1 cellular context compared by ENCODE assay signal in the genomic region with DNA sequence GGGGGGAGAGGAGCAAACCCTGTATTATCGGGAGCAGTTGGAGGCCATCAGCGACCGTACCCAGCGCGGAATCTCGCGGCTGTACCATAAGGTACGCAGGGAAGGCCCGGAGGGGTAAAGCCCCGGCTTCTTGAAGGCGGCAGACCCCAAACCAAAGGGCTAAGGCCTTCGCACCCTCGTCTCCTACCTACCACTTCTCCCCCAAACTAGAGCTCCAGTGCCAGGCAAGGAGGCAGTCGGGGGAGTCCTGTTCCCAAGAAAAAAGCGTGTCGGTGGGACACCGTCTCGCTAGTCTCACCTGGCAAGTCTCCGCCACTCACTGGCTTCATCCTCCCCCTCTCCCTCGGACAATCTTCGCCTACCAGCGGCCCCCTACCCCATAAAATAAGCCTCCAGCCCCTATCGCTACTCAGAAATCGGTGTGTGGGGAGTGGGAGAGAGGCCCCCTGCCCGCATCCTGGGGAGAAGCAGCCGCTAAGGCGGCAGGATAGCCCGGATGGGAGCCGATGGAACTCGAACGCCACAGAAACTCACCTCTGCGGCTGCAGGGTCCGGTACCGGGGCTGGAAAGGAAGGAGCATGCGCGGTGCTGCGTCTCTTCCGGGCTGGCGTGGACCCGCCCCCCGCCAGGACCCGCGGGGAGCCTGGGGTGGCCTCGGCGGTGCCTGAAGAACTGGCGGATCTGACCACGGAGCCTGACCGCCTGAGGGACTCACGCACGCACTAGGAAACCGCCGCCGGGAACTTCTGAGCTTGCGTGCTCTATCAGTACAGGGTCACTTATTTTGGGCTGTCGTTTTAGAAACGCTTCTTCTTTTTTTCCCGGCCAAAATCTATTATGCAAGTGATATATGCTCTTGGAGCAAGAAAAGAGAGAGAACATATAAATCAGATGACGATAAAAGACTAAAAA.
A peak's percentile ranks its signal among the peaks of the same experiment; 100 is the strongest.
TF ChIP-seq lines count a peak whose summit lies in the region.

Gene RPS10, minus strand, starts transcription at position 572 of the 913 bp plus-strand sequence. CDS start 848 bp downstream, outside the sequence.

TF ChIP-seq in HepG2, 621 proteins besides CTCF, POLR2A, EP300 and RAD21 (continued from another document and continues in another):
- TF ChIP-seq ZNF253 (CRISPR knock-in tag; IDR thresholded peaks at IDR 0.05; ENCODE audit: borderline replicate concordance) (no peak), ELF4 (CRISPR knock-in tag; IDR thresholded peaks at IDR 0.05; ENCODE audit: borderline replicate concordance) (peak; percentile 87), ZNF382 (CRISPR knock-in tag; IDR thresholded peaks at IDR 0.05; ENCODE audit: borderline replicate concordance) (no peak), ZSCAN9 (CRISPR knock-in tag; IDR thresholded peaks at IDR 0.05; ENCODE audit: borderline replicate concordance) (peak; percentile 80), ARNTL (CRISPR knock-in tag; IDR thresholded peaks at IDR 0.05) (0 out of 2 replicates have a peak, but pooled peaks have one; percentile 37), CREB1 (IDR thresholded peaks at IDR 0.05) (no peak), CREB1 (CRISPR knock-in tag; IDR thresholded peaks at IDR 0.05) (peak; percentile 2; the same call in 1 of the 2 replicates), ZNF329 (CRISPR knock-in tag; IDR thresholded peaks at IDR 0.05; ENCODE audit: low read depth) (0 out of 2 replicates have a peak, but pooled peaks have one; percentile 63), ETS1 (CRISPR knock-in tag; IDR thresholded peaks at IDR 0.05) (peak; percentile 87; the same call in 1 of the 2 replicates), GATA4 (IDR thresholded peaks at IDR 0.05; ENCODE audit: borderline replicate concordance, low read depth) (peak; percentile 69; the same call in 1 of the 2 replicates), NAIF1 (CRISPR knock-in tag; IDR thresholded peaks at IDR 0.05; ENCODE audit: borderline replicate concordance) (peak; percentile 68; the same call in 1 of the 2 replicates), MAZ (IDR thresholded peaks at IDR 0.05; ENCODE audit: borderline replicate concordance, low read depth, low read length) (0 out of 2 replicates have a peak, but pooled peaks have one; percentile 29), MAZ (CRISPR knock-in tag; IDR thresholded peaks at IDR 0.05; ENCODE audit: low read depth) (peak; percentile 85), TSC22D2 (CRISPR knock-in tag; IDR thresholded peaks at IDR 0.05; ENCODE audit: borderline replicate concordance) (peak; percentile 44; the same call in 1 of the 2 replicates), ARHGAP35 (CRISPR knock-in tag; IDR thresholded peaks at IDR 0.05; ENCODE audit: borderline replicate concordance) (peak; percentile 64; the same call in 1 of the 2 replicates), ZNF546 (CRISPR knock-in tag; conservative IDR thresholded peaks at IDR 0.05) (no peak), NCOA2 (CRISPR knock-in tag; IDR thresholded peaks at IDR 0.05) (no peak), XBP1 (CRISPR knock-in tag; IDR thresholded peaks at IDR 0.05) (no peak; the same call in 1 of the 2 replicates), MLXIP (CRISPR knock-in tag; IDR thresholded peaks at IDR 0.05; ENCODE audit: borderline replicate concordance) (no peak), ZNF501 (CRISPR knock-in tag; IDR thresholded peaks at IDR 0.05) (peak; percentile 95), ZNF44 (CRISPR knock-in tag; IDR thresholded peaks at IDR 0.05) (peak; percentile 82; the same call in 1 of the 2 replicates), ZMAT3 (CRISPR knock-in tag; conservative IDR thresholded peaks at IDR 0.05) (no peak), FIP1L1 (IDR thresholded peaks at IDR 0.05; ENCODE audit: borderline replicate concordance, insufficient read depth, low read depth, low read length) (no peak; the same call in 1 of the 2 replicates), IKZF1 (IDR thresholded peaks at IDR 0.05) (no peak), SNRNP70 (IDR thresholded peaks at IDR 0.05; ENCODE audit: low read depth, low read length) (no peak), ZNF451 (CRISPR knock-in tag; IDR thresholded peaks at IDR 0.05) (peak; percentile 41; the same call in 1 of the 2 replicates), ETV5 (CRISPR knock-in tag; IDR thresholded peaks at IDR 0.05; ENCODE audit: borderline replicate concordance) (peak; percentile 75), RBAK (CRISPR knock-in tag; IDR thresholded peaks at IDR 0.05) (no peak), POLR2AphosphoS2 (IDR thresholded peaks at IDR 0.05; ENCODE audit: low read depth, low read length) (no peak), ATF5 (CRISPR knock-in tag; IDR thresholded peaks at IDR 0.05; ENCODE audit: low read depth) (no peak), ZNF567 (CRISPR knock-in tag; IDR thresholded peaks at IDR 0.05; ENCODE audit: borderline replicate concordance) (peak; percentile 5; the same call in 1 of the 2 replicates), NCOA5 (CRISPR knock-in tag; IDR thresholded peaks at IDR 0.05) (no peak), ZNF891 (CRISPR knock-in tag; IDR thresholded peaks at IDR 0.05) (peak; percentile 96), ZNF672 (CRISPR knock-in tag; IDR thresholded peaks at IDR 0.05) (no peak), GABPA (IDR thresholded peaks at IDR 0.05; ENCODE audit: low read depth, low read length) (peak; percentile 59), GABPA (CRISPR knock-in tag; IDR thresholded peaks at IDR 0.05; ENCODE audit: low read depth) (peak; percentile 87), JUNB (CRISPR knock-in tag; IDR thresholded peaks at IDR 0.05; ENCODE audit: borderline replicate concordance) (no peak), NFYC (CRISPR knock-in tag; IDR thresholded peaks at IDR 0.05) (no peak)
- TF ChIP-seq, protein P1, sequence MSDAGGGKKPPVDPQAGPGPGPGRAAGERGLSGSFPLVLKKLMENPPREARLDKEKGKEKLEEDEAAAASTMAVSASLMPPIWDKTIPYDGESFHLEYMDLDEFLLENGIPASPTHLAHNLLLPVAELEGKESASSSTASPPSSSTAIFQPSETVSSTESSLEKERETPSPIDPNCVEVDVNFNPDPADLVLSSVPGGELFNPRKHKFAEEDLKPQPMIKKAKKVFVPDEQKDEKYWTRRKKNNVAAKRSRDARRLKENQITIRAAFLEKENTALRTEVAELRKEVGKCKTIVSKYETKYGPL (CRISPR knock-in tag; IDR thresholded peaks at IDR 0.05) = peak; percentile 69
- TF ChIP-seq, protein P2, sequence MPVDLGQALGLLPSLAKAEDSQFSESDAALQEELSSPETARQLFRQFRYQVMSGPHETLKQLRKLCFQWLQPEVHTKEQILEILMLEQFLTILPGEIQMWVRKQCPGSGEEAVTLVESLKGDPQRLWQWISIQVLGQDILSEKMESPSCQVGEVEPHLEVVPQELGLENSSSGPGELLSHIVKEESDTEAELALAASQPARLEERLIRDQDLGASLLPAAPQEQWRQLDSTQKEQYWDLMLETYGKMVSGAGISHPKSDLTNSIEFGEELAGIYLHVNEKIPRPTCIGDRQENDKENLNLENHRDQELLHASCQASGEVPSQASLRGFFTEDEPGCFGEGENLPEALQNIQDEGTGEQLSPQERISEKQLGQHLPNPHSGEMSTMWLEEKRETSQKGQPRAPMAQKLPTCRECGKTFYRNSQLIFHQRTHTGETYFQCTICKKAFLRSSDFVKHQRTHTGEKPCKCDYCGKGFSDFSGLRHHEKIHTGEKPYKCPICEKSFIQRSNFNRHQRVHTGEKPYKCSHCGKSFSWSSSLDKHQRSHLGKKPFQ (CRISPR knock-in tag; IDR thresholded peaks at IDR 0.05; ENCODE audit: insufficient replicate concordance) = no peak
- TF ChIP-seq, protein P3, sequence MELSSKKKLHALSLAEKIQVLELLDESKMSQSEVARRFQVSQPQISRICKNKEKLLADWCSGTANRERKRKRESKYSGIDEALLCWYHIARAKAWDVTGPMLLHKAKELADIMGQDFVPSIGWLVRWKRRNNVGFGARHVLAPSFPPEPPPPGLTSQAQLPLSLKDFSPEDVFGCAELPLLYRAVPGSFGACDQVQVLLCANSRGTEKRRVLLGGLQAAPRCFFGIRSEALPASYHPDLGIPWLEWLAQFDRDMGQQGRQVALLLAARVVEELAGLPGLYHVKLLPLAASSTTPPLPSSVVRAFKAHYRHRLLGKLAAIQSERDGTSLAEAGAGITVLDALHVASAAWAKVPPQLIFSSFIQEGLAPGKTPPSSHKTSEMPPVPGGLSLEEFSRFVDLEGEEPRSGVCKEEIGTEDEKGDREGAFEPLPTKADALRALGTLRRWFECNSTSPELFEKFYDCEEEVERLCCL (CRISPR knock-in tag; IDR thresholded peaks at IDR 0.05; ENCODE audit: borderline replicate concordance) = 0 out of 2 replicates have a peak, but pooled peaks have one; percentile 78
- TF ChIP-seq, protein P4, sequence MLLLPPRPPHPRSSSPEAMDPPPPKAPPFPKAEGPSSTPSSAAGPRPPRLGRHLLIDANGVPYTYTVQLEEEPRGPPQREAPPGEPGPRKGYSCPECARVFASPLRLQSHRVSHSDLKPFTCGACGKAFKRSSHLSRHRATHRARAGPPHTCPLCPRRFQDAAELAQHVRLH (CRISPR knock-in tag; IDR thresholded peaks at IDR 0.05; ENCODE audit: borderline replicate concordance, low read depth) = peak; percentile 73; the same call in 1 of the 2 replicates
- TF ChIP-seq, protein P5, sequence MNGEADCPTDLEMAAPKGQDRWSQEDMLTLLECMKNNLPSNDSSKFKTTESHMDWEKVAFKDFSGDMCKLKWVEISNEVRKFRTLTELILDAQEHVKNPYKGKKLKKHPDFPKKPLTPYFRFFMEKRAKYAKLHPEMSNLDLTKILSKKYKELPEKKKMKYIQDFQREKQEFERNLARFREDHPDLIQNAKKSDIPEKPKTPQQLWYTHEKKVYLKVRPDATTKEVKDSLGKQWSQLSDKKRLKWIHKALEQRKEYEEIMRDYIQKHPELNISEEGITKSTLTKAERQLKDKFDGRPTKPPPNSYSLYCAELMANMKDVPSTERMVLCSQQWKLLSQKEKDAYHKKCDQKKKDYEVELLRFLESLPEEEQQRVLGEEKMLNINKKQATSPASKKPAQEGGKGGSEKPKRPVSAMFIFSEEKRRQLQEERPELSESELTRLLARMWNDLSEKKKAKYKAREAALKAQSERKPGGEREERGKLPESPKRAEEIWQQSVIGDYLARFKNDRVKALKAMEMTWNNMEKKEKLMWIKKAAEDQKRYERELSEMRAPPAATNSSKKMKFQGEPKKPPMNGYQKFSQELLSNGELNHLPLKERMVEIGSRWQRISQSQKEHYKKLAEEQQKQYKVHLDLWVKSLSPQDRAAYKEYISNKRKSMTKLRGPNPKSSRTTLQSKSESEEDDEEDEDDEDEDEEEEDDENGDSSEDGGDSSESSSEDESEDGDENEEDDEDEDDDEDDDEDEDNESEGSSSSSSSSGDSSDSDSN (CRISPR knock-in tag; IDR thresholded peaks at IDR 0.05) = peak; percentile 63; the same call in 1 of the 2 replicates
